23 cellular contexts compared by ENCODE assay signal in the genomic region with DNA sequence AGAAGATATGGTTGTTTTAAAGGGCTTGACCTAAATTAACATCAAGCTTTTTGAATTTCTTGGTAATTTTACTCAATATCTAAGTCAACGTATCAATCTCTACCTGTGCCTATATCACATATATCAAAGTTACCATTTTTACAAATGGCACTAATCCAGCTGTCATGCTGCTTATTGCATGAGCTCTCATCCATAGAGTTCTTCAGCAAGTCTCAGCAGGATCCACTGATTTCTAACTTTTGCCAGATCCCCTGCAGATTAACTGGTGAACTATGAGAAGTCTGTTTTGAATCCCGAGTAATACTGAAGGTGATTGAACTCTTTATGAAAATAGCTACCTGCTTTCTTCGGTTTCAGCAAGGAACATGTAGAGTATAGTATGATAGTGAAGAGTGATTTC.
"Had no signal": no experiment of that assay in that cellular context is flagged by ENCODE, and none has a peak within 500 bp of the region (broad histone marks: within the 10 kb centered on the region; RNA-seq: fewer than 3 reads in every experiment).

No MANE protein-coding gene starts in this region.

- FAIRE-seq: endometrium had no signal

- H3K79me2 ChIP-seq: hepatocyte had no signal

- H3K36me3 Mint-ChIP-seq: immature natural killer cell, memory B cell had no signal

- H3K4me3 ChIP-seq: colonic mucosa, esophagus muscularis mucosa, gastroesophageal sphincter, heart left ventricle, hepatocyte, left lung, lower lobe of right lung had no signal

- H3K27me3 ChIP-seq: colonic mucosa, esophagus muscularis mucosa, foreskin keratinocyte, gastroesophageal sphincter, heart left ventricle, hepatocyte, left lung had no signal

- H2AFZ ChIP-seq: hepatocyte had no signal

- H3K9me3 ChIP-seq: colonic mucosa, esophagus muscularis mucosa, gastroesophageal sphincter, heart left ventricle, left lung, lower lobe of right lung had no signal

- H3K27me3 Mint-ChIP-seq: dendritic cell treated with granulocyte-macrophage colony-stimulating factor and Interleukin-4, amounts not matched to agents 40 ng/mL and 50 ng/mL, for 4 days; effector memory CD8-positive, alpha-beta T cell; memory B cell; naive thymus-derived CD4-positive, alpha-beta T cell had no signal

- H3K4me2 ChIP-seq: hepatocyte had no signal

- H3K4me1 Mint-ChIP-seq: endodermal cell, immature natural killer cell had no signal

- ATAC-seq: effector memory CD8-positive, alpha-beta T cell; foreskin keratinocyte; gastroesophageal sphincter; heart left ventricle; left cardiac atrium; left lung; left ventricle myocardium superior; lower lobe of right lung; naive thymus-derived CD4-positive, alpha-beta T cell had no signal

- H3K4me3 Mint-ChIP-seq: dendritic cell treated with granulocyte-macrophage colony-stimulating factor and Interleukin-4, amounts not matched to agents 40 ng/mL and 50 ng/mL, for 4 days; effector memory CD8-positive, alpha-beta T cell; endodermal cell; immature natural killer cell; memory B cell; naive thymus-derived CD4-positive, alpha-beta T cell had no signal

- DNase-seq: colonic mucosa; cortex of kidney; effector CD8-positive, alpha-beta T cell; effector memory CD8-positive, alpha-beta T cell; endodermal cell; heart left ventricle; hypothalamus; immature natural killer cell; islet precursor cell; left cardiac atrium; left lung; left ventricle myocardium superior; lower lobe of right lung; mesendoderm; midbrain; naive thymus-derived CD4-positive, alpha-beta T cell had no signal

- H3K9me3 Mint-ChIP-seq: dendritic cell treated with granulocyte-macrophage colony-stimulating factor and Interleukin-4, amounts not matched to agents 40 ng/mL and 50 ng/mL, for 4 days; effector memory CD8-positive, alpha-beta T cell; endodermal cell; memory B cell; naive thymus-derived CD4-positive, alpha-beta T cell had no signal

- H3K27ac Mint-ChIP-seq: dendritic cell treated with granulocyte-macrophage colony-stimulating factor and Interleukin-4, amounts not matched to agents 40 ng/mL and 50 ng/mL, for 4 days; effector memory CD8-positive, alpha-beta T cell; endodermal cell; immature natural killer cell; memory B cell; naive thymus-derived CD4-positive, alpha-beta T cell had no signal

- H3K4me1 ChIP-seq: colonic mucosa, esophagus muscularis mucosa, gastroesophageal sphincter, heart left ventricle, left lung, lower lobe of right lung had no signal

- H3K27ac ChIP-seq: colonic mucosa, esophagus muscularis mucosa, foreskin keratinocyte, gastroesophageal sphincter, heart left ventricle, hepatocyte, left lung, lower lobe of right lung had no signal

- H3K36me3 ChIP-seq: colonic mucosa, esophagus muscularis mucosa, gastroesophageal sphincter, heart left ventricle, left lung, lower lobe of right lung had no signal
